24 cellular contexts compared by ENCODE assay signal in the genomic region with DNA sequence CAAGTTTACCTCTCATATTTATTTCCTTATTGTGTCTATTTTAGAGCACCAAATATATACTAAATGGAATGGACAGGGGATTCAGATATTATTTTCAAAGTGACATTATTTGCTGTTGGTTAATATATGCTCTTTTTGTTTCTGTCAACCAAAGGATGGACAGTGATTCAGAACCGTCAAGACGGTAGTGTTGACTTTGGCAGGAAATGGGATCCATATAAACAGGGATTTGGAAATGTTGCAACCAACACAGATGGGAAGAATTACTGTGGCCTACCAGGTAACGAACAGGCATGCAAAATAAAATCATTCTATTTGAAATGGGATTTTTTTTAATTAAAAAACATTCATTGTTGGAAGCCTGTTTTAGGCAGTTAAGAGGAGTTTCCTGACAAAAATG. TPM values are rescaled to one million over a fixed set of nuclear protein-coding genes. Genes with fewer than 3 reads are reported as not detected.
"Had no signal": no experiment of that assay in that cellular context is flagged by ENCODE, and none has a peak within 500 bp of the region (broad histone marks: within the 10 kb centered on the region; RNA-seq: fewer than 3 reads in every experiment).

No MANE protein-coding gene starts in this region.

- DNase-seq: activated CD4-positive, alpha-beta T cell treated with anti-CD3 and anti-CD28 coated beads, Interleukin-2, amount 10 ng/mL, durations not matched to agents 24 days and 14 days; activated CD4-positive, CD25-positive, alpha-beta regulatory T cell; activated CD8-positive, alpha-beta T cell treated with anti-CD3 and anti-CD28 coated beads for 36 hours; activated naive CD4-positive, alpha-beta T cell treated with Interleukin-2 at 50 U/mL for 16 hours; activated naive CD8-positive, alpha-beta T cell treated with anti-CD3 and anti-CD28 coated beads, Interleukin-2, amount 10 ng/mL, durations not matched to agents 7 days and 5 days; activated T-cell treated with anti-CD3 and anti-CD28 coated beads, Interleukin-2, amount 50 U/mL, for 24 hours; gastrocnemius medialis; head of caudate nucleus; kidney; left lung; occipital lobe; posterior cingulate gyrus; stimulated activated CD4-positive, alpha-beta T cell treated with anti-CD3 and anti-CD28 coated beads, Interleukin-2, amount 100 ng/mL, for 48 hours; stomach; T1000 had no signal

- H3K27ac ChIP-seq: coronary artery, gastrocnemius medialis, left lung, stomach, vagina had no signal

- H3K36me3 ChIP-seq: gastrocnemius medialis, left lung, stomach, vagina had no signal

- H3K4me3 ChIP-seq: coronary artery, gastrocnemius medialis, left lung, stomach, vagina had no signal

- H3K9me3 ChIP-seq: gastrocnemius medialis, left lung, stomach, vagina had no signal

- FAIRE-seq: endometrium, kidney had no signal

- ATAC-seq: activated CD8-positive, alpha-beta T cell treated with anti-CD3 and anti-CD28 coated beads for 36 hours; gastrocnemius medialis; left lung had no signal

- H3K27me3 ChIP-seq: gastrocnemius medialis, left lung, stomach, vagina had no signal

- H3K4me1 ChIP-seq: gastrocnemius medialis, left lung, stomach, vagina had no signal

RNA-seq across cellular contexts. Expression of a gene that starts 6.2 kb away (rescaled TPM):
- total RNA-seq: activated CD4-positive, alpha-beta T cell treated with anti-CD3 and anti-CD28 coated beads, Interleukin-2, amount 10 ng/mL, durations not matched to agents 24 days and 14 days; activated CD8-positive, alpha-beta T cell treated with anti-CD3 and anti-CD28 coated beads for 36 hours; activated naive CD8-positive, alpha-beta T cell treated with anti-CD3 and anti-CD28 coated beads, Interleukin-2, amount 10 ng/mL, durations not matched to agents 7 days and 5 days; activated T-helper 2 cell treated with anti-CD3 and anti-CD28 coated beads, Interferon-gamma antibody, Interleukin-2, Interleukin-4, amounts not matched to agents 10 μg/mL and 5 μg/mL and 100 μg/mL, durations not matched to agents 14 hours and 24 hours and 36 hours; mononuclear cell; T-helper 1 cell treated with Interleukin-12 subunit alpha and Interleukin-12 subunit beta and Interleukin-4 antibody, amounts not matched to agents 30 ng/mL and 1 ng/mL, for 36 hours; temporal lobe; vagina had no signal
- polyA plus RNA-seq: esophagus, neural cell had no signal

RNA-seq across cellular contexts. Expression of a gene that starts 21.5 kb away (rescaled TPM):
- total RNA-seq: activated CD4-positive, alpha-beta T cell treated with anti-CD3 and anti-CD28 coated beads, Interleukin-2, amount 10 ng/mL, durations not matched to agents 24 days and 14 days; activated CD8-positive, alpha-beta T cell treated with anti-CD3 and anti-CD28 coated beads for 36 hours; activated naive CD8-positive, alpha-beta T cell treated with anti-CD3 and anti-CD28 coated beads, Interleukin-2, amount 10 ng/mL, durations not matched to agents 7 days and 5 days; activated T-helper 2 cell treated with anti-CD3 and anti-CD28 coated beads, Interferon-gamma antibody, Interleukin-2, Interleukin-4, amounts not matched to agents 10 μg/mL and 5 μg/mL and 100 μg/mL, durations not matched to agents 14 hours and 24 hours and 36 hours; mononuclear cell; T-helper 1 cell treated with Interleukin-12 subunit alpha and Interleukin-12 subunit beta and Interleukin-4 antibody, amounts not matched to agents 30 ng/mL and 1 ng/mL, for 36 hours; temporal lobe; vagina had no signal
- polyA plus RNA-seq: esophagus, neural cell had no signal

RNA-seq across cellular contexts. Expression of a gene that starts 43.4 kb away (rescaled TPM):
- total RNA-seq: activated CD4-positive, alpha-beta T cell treated with anti-CD3 and anti-CD28 coated beads, Interleukin-2, amount 10 ng/mL, durations not matched to agents 24 days and 14 days; activated CD8-positive, alpha-beta T cell treated with anti-CD3 and anti-CD28 coated beads for 36 hours; activated naive CD8-positive, alpha-beta T cell treated with anti-CD3 and anti-CD28 coated beads, Interleukin-2, amount 10 ng/mL, durations not matched to agents 7 days and 5 days; activated T-helper 2 cell treated with anti-CD3 and anti-CD28 coated beads, Interferon-gamma antibody, Interleukin-2, Interleukin-4, amounts not matched to agents 10 μg/mL and 5 μg/mL and 100 μg/mL, durations not matched to agents 14 hours and 24 hours and 36 hours; mononuclear cell; T-helper 1 cell treated with Interleukin-12 subunit alpha and Interleukin-12 subunit beta and Interleukin-4 antibody, amounts not matched to agents 30 ng/mL and 1 ng/mL, for 36 hours; temporal lobe; vagina had no signal
- polyA plus RNA-seq: esophagus, neural cell had no signal
